In the genomic region with DNA sequence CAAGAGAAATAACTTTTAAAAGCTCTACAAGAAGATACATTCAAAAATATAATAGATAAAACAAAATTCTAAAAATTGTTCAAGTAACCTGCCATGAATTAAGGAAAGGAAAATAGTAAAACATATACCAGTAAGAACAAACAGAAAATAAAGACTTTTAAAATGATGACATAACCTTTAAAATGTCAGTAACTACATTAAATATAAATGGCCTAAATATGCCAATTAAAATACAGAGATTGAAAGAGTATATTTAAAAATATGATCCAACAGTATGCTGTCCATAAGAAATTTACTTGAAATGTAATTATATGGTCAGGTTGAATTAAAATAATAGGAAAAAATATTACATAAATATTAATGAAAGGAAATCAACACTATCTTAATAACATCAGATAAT, we compare ENCODE assay signal across 30 cellular contexts.
"Had no signal": no experiment of that assay in that cellular context is flagged by ENCODE, and none has a peak within 500 bp of the region (broad histone marks: within the 10 kb centered on the region; RNA-seq: fewer than 3 reads in every experiment).

No MANE protein-coding gene starts in this region.

- H3K27me3 ChIP-seq: adrenal gland, ascending aorta, breast epithelium, cardiac muscle cell, dorsolateral prefrontal cortex, esophagus squamous epithelium had no signal

- ATAC-seq: activated naive CD8-positive, alpha-beta T cell treated with anti-CD3 and anti-CD28 coated beads, Interleukin-2, amount 50 U/mL, for 24 hours; activated T-cell treated with anti-CD3 and anti-CD28 coated beads, Interleukin-2, amount 50 U/mL, for 72 hours; WTC11 had no signal

- H3K27ac ChIP-seq: adrenal gland, ascending aorta, breast epithelium, cardiac muscle cell, coronary artery, dorsolateral prefrontal cortex, esophagus squamous epithelium, VCaP had no signal

- DNase-seq: activated CD4-positive, alpha-beta memory T cell treated with anti-CD3 and anti-CD28 coated beads, Interleukin-2, amount 10 ng/mL, durations not matched to agents 7 days and 5 days; activated CD4-positive, alpha-beta T cell treated with anti-CD3 and anti-CD28 coated beads for 1 hour; activated CD4-positive, alpha-beta T cell treated with anti-CD3 and anti-CD28 coated beads for 4 hours; activated CD4-positive, alpha-beta T cell treated with anti-CD3 and anti-CD28 coated beads, Interleukin-2, amount 10 ng/mL, durations not matched to agents 7 days and 5 days; activated CD4-positive, alpha-beta T cell treated with anti-CD3 and anti-CD28 coated beads, Interleukin-2, amount 50 U/mL, for 4 hours; activated CD8-positive, alpha-beta memory T cell treated with anti-CD3 and anti-CD28 coated beads, Interleukin-2, amount 50 U/mL, for 48 hours; activated gamma-delta T cell; activated naive CD4-positive, alpha-beta T cell; activated naive CD4-positive, alpha-beta T cell treated with anti-CD3 and anti-CD28 coated beads, Interleukin-2, amount 10 ng/mL, durations not matched to agents 7 days and 5 days; activated naive CD8-positive, alpha-beta T cell treated with anti-CD3 and anti-CD28 coated beads for 36 hours; activated naive CD8-positive, alpha-beta T cell treated with anti-CD3 and anti-CD28 coated beads, Interleukin-2, amount 50 U/mL, for 24 hours; activated T-cell treated with anti-CD3 and anti-CD28 coated beads for 4 hours; activated T-cell treated with anti-CD3 and anti-CD28 coated beads, Interleukin-2, amount 50 U/mL, for 24 hours; activated T-cell treated with anti-CD3 and anti-CD28 coated beads, Interleukin-2, amount 50 U/mL, for 72 hours; adrenal gland; central memory CD4-positive, alpha-beta T cell; cerebellar nuclear complex; dorsolateral prefrontal cortex; effector memory CD4-positive, alpha-beta T cell; endodermal cell; esophagus squamous epithelium; foreskin melanocyte; head of caudate nucleus; T-helper 2 cell had no signal

- H3K9me3 ChIP-seq: esophagus squamous epithelium had no signal

- H3K4me1 ChIP-seq: adrenal gland, ascending aorta, breast epithelium, esophagus squamous epithelium had no signal

- H3K36me3 ChIP-seq: adrenal gland, ascending aorta, breast epithelium, cardiac muscle cell, esophagus squamous epithelium had no signal

- H3K4me3 ChIP-seq: adrenal gland, ascending aorta, breast epithelium, cardiac muscle cell, coronary artery, dorsolateral prefrontal cortex, esophagus squamous epithelium had no signal
